Comparison of ENCODE assay signal across 19 cellular contexts in genomic region chr19:40154121-40154680, GRCh38.
"Had no signal": no experiment of that assay in that cellular context is flagged by ENCODE, and none has a peak within 500 bp of the region (broad histone marks: within the 10 kb centered on the region; RNA-seq: fewer than 3 reads in every experiment).

No MANE protein-coding gene starts in this region.

- H3K4me3 ChIP-seq: dorsolateral prefrontal cortex, hepatocyte, mucosa of descending colon, pancreas, smooth muscle cell, testis, tibial nerve had no signal

- H3K27ac ChIP-seq: hepatocyte, pancreas, testis, tibial nerve had no signal

- H3K27me3 Mint-ChIP-seq: progenitor cell of endocrine pancreas; stimulated activated naive CD8-positive, alpha-beta T cell treated with anti-CD3 and anti-CD28 coated beads, Interleukin-15, Interleukin-2, amounts not matched to agents 100 ng/mL and 50 ng/mL, for 24 hours had no signal

- H3K4me1 Mint-ChIP-seq: neural crest cell had no signal

- H3K9me3 ChIP-seq: mucosa of descending colon, pancreas, testis, tibial nerve had no signal

- DNase-seq: cortex of kidney; effector CD8-positive, alpha-beta T cell; foreskin melanocyte; head of caudate nucleus; mammary epithelial cell; mucosa of descending colon; natural killer cell; nucleus accumbens; right cardiac atrium; stimulated activated CD4-positive, alpha-beta T cell treated with anti-CD3 and anti-CD28 coated beads, Interleukin-2, amount 100 ng/mL, for 48 hours; testis had no signal

- H3K36me3 Mint-ChIP-seq: natural killer cell had no signal

- H3K4me3 Mint-ChIP-seq: natural killer cell; neural crest cell; stimulated activated naive CD8-positive, alpha-beta T cell treated with anti-CD3 and anti-CD28 coated beads, Interleukin-15, Interleukin-2, amounts not matched to agents 100 ng/mL and 50 ng/mL, for 24 hours had no signal

- H3K4me1 ChIP-seq: pancreas, testis, tibial nerve had no signal

- H3K27ac Mint-ChIP-seq: progenitor cell of endocrine pancreas; stimulated activated naive CD8-positive, alpha-beta T cell treated with anti-CD3 and anti-CD28 coated beads, Interleukin-15, Interleukin-2, amounts not matched to agents 100 ng/mL and 50 ng/mL, for 24 hours had no signal

- H3K4me2 ChIP-seq: hepatocyte, smooth muscle cell had no signal

- H3K36me3 ChIP-seq: pancreas, tibial nerve had no signal

- H3K27me3 ChIP-seq: dorsolateral prefrontal cortex, hepatocyte, pancreas, testis, tibial nerve had no signal

- H3K9me3 Mint-ChIP-seq: natural killer cell; neural crest cell; stimulated activated naive CD8-positive, alpha-beta T cell treated with anti-CD3 and anti-CD28 coated beads, Interleukin-15, Interleukin-2, amounts not matched to agents 100 ng/mL and 50 ng/mL, for 24 hours had no signal

- H2AFZ ChIP-seq: hepatocyte had no signal

- H3K79me2 ChIP-seq: hepatocyte had no signal

- ATAC-seq: mucosa of descending colon, natural killer cell, pancreas, right cardiac atrium had no signal
